ENCODE assay signal across 25 cellular contexts in the genomic region with DNA sequence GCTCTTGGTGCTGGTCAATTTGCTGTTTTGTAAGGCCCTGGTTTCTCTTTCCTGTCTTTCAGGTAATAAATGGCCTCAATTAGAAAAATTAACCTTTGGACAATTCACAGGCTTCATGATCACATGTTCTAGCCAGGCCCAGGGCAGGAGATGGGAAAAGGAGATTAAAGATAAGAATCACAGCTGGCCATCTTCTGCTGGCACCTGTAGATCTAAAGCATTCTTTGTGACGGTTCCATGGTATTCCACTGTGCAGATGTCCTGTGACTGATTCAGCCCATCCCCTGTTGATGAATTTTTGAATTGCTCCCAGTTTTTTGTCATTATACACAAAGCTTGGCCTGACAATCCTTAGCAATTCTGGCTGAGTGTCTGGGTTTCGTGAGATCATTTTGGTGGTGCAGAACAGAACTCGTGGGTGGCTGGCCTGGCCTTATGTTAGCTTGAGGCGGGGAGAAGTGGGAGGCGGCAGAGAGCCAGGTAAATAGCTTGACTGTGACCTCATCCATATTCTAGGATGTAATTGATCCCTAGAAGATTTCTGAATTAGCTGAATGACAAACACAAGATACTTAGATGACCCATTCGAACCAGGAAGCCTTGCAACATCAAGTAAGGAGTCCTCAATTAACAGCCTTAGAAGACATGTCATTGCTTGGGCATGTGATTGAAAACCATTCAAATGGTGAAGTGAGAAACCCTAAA. TPM values are rescaled to one million over a fixed set of nuclear protein-coding genes. Genes with fewer than 3 reads are reported as not detected.
DNase-seq lines count a peak whose midpoint lies in the region; ATAC-seq, FAIRE-seq and TF ChIP-seq lines count a peak whose summit lies in the region.
"Had no signal": no experiment of that assay in that cellular context is flagged by ENCODE, and none has a peak within 500 bp of the region (broad histone marks: within the 10 kb centered on the region; RNA-seq: fewer than 3 reads in every experiment).

No MANE protein-coding gene starts in this region.

- no peaks in the 10 kb centered on the region for H3K36me3 Mint-ChIP-seq in neural progenitor cell
- H3K36me3 Mint-ChIP-seq: CD14-positive monocyte; natural killer cell treated with Interleukin-12 subunit alpha and Interleukin-12 subunit beta and Interleukin-15 and Interleukin-18, amount 100 ng/mL, for 72 hours had no signal

- H3K9ac ChIP-seq in neural progenitor cell, result no peak overlapping the region

- no peaks in the 10 kb centered on the region for H3F3A ChIP-seq in neural progenitor cell (ENCODE audit: low read depth)

- no peak overlapping the region for H3K4me3 Mint-ChIP-seq in neural progenitor cell
- H3K4me3 Mint-ChIP-seq: CD14-positive monocyte; GM23338; natural killer cell treated with Interleukin-12 subunit alpha and Interleukin-12 subunit beta and Interleukin-15 and Interleukin-18, amount 100 ng/mL, for 72 hours had no signal

- H3K36me3 ChIP-seq in bronchial epithelial cell (ENCODE audit: control insufficient read depth, insufficient read depth, low read length) (no peaks in the 10 kb centered on the region), mucosa of descending colon (ENCODE audit: low read depth) (no peaks in the 10 kb centered on the region), neural progenitor cell (no peaks in the 10 kb centered on the region)
- H3K36me3 ChIP-seq: cardiac muscle cell had no signal

- H3K9me3 Mint-ChIP-seq in neural progenitor cell, result no peaks in the 10 kb centered on the region
- H3K9me3 Mint-ChIP-seq: activated T-helper 2 cell treated with anti-CD3 and anti-CD28 coated beads, Interferon-gamma antibody, Interleukin-2, Interleukin-4, amounts not matched to agents 10 μg/mL and 5 μg/mL and 100 μg/mL, durations not matched to agents 14 hours and 24 hours and 36 hours; GM23338; natural killer cell treated with Interleukin-12 subunit alpha and Interleukin-12 subunit beta and Interleukin-15 and Interleukin-18, amount 100 ng/mL, for 72 hours had no signal

- H3K9me3 ChIP-seq in mucosa of descending colon (no peaks in the 10 kb centered on the region), neural progenitor cell (ENCODE audit: low read depth) (no peaks in the 10 kb centered on the region)
- H3K9me3 ChIP-seq: testis had no signal

- intact Hi-C loops in mucosa of descending colon (cut with DNase I, micrococcal nuclease), result no loop called here

- H3K4me1 Mint-ChIP-seq in neural progenitor cell, result no peaks in the 10 kb centered on the region

- peak; percentile 7 for FAIRE-seq in bronchial epithelial cell (lab: Jason Lieb, UNC)

- ATAC-seq in mucosa of descending colon, result peak; percentile 60
- ATAC-seq: GM23338; natural killer cell treated with Interleukin-12 subunit alpha and Interleukin-12 subunit beta and Interleukin-15 and Interleukin-18, amount 100 ng/mL, for 72 hours had no signal

- peaks cover 3% of the 10 kb centered on the region for H3K27me3 Mint-ChIP-seq in neural progenitor cell (ENCODE audit: insufficient read depth, low read depth)

- H3K4me2 ChIP-seq in neural progenitor cell, result no peak overlapping the region
- H3K4me2 ChIP-seq: GM23338, smooth muscle cell had no signal

- no peak overlapping the region for H3K4me3 ChIP-seq in bronchial epithelial cell (ENCODE audit: low read depth, low read length)
- H3K4me3 ChIP-seq in mucosa of descending colon, result no peak overlapping the region
- no peak overlapping the region for H3K4me3 ChIP-seq in neural progenitor cell
- H3K4me3 ChIP-seq: cardiac muscle cell, dorsolateral prefrontal cortex, GM23338, smooth muscle cell, testis had no signal

- no peaks in the 10 kb centered on the region for H3K27me3 ChIP-seq in bronchial epithelial cell (ENCODE audit: control insufficient read depth, insufficient read depth, low read length)
- no peaks in the 10 kb centered on the region for H3K27me3 ChIP-seq in neural progenitor cell
- H3K27me3 ChIP-seq: cardiac muscle cell, testis had no signal

- H3K27ac ChIP-seq in 22Rv1, result peak overlapping the region; percentile 87
- no peak overlapping the region for H3K27ac ChIP-seq in neural progenitor cell
- H3K27ac ChIP-seq: cardiac muscle cell, dorsolateral prefrontal cortex, testis had no signal

- no peak overlapping the region for H3K27ac Mint-ChIP-seq in neural progenitor cell
- H3K27ac Mint-ChIP-seq: activated T-helper 2 cell treated with anti-CD3 and anti-CD28 coated beads, Interferon-gamma antibody, Interleukin-2, Interleukin-4, amounts not matched to agents 10 μg/mL and 5 μg/mL and 100 μg/mL, durations not matched to agents 14 hours and 24 hours and 36 hours; CD14-positive monocyte; GM23338; natural killer cell treated with Interleukin-12 subunit alpha and Interleukin-12 subunit beta and Interleukin-15 and Interleukin-18, amount 100 ng/mL, for 72 hours had no signal

- no peaks in the 10 kb centered on the region for H4K20me1 ChIP-seq in neural progenitor cell (ENCODE audit: low read depth)

- DNase-seq in NCI-H2029 treated with DMSO at 0.1 percent for 48 hours (lab: John Stamatoyannopoulos, UW) (peak; percentile 80), bronchial epithelial cell (ENCODE audit: low read depth) (peak; percentile 86), mucosa of descending colon (no peak), DMS114 treated with DMSO at 0.1 percent for 48 hours (lab: John Stamatoyannopoulos, UW; ENCODE audit: unreplicated experiment) (no peak), MV-4-11 (lab: John Stamatoyannopoulos, UW) (no peak), ecto neural progenitor cell (ENCODE audit: low spot score) (no peak), neural progenitor cell (ENCODE audit: low spot score) (no peak)
- DNase-seq: activated CD4-positive, CD25-positive, alpha-beta regulatory T cell treated with anti-CD3 and anti-CD28 coated beads, Interleukin-2, amount 50 U/mL, for 72 hours; DMS79 treated with DMSO at 0.1 percent for 48 hours; MM.1S; NCI-H1930; NCI-H524 treated with DMSO at 0.1 percent for 48 hours; stimulated activated CD8-positive, alpha-beta memory T cell treated with anti-CD3 and anti-CD28 coated beads, Interleukin-4, amount 100 ng/mL, for 48 hours; testis had no signal

- H2AFZ ChIP-seq in neural progenitor cell (replicated peaks), result no peak overlapping the region
- H2AFZ ChIP-seq: GM23338 had no signal

- H3K79me2 ChIP-seq in neural progenitor cell (ENCODE audit: low read depth), result no peaks in the 10 kb centered on the region

- H3K4me1 ChIP-seq in mucosa of descending colon (ENCODE audit: low read depth), result peaks cover 46% of the 10 kb centered on the region
- no peaks in the 10 kb centered on the region for H3K4me1 ChIP-seq in neural progenitor cell
- H3K4me1 ChIP-seq: testis had no signal

- no peak for TF ChIP-seq CTCF in 22Rv1 (IDR thresholded peaks at IDR 0.05)
- TF ChIP-seq CTCF in bronchial epithelial cell (IDR thresholded peaks at IDR 0.05; ENCODE audit: insufficient read depth, low read length, severe bottlenecking), result no peak
- no peak for TF ChIP-seq CTCF in mucosa of descending colon (IDR thresholded peaks at IDR 0.05)
- TF ChIP-seq CTCF in neural progenitor cell (IDR thresholded peaks at IDR 0.05), result no peak

RNA-seq across cellular contexts. Expression of gene TMC5, which starts 14.1 kb away (rescaled TPM):
- total RNA-seq in bronchial epithelial cell, result 0.26 and 3.5 TPM in 2 replicates
- total RNA-seq in mucosa of descending colon, result 100 to 1,000 TPM in 2 of 3 donors, 10 to 100 TPM in 1; 73.4 to 147 (median 122) TPM
- 0.32 and 0.40 TPM in 2 replicates for total RNA-seq in neural progenitor cell (ENCODE audit: low replicate concordance)
- total RNA-seq: activated T-helper 2 cell treated with anti-CD3 and anti-CD28 coated beads, Interferon-gamma antibody, Interleukin-2, Interleukin-4, amounts not matched to agents 10 μg/mL and 5 μg/mL and 100 μg/mL, durations not matched to agents 14 hours and 24 hours and 36 hours; lung microvascular endothelial cell; natural killer cell treated with Interleukin-12 subunit alpha and Interleukin-12 subunit beta and Interleukin-15 and Interleukin-18, amount 100 ng/mL, for 72 hours; pulmonary artery endothelial cell; T-helper 2 cell treated with Interferon-gamma antibody and Interleukin-4, amounts not matched to agents 100 ng/mL and 5 ng/mL, for 36 hours had no signal

Comparison
In these comparisons a context has a peak if more than half of its experiments do, and no peak if none do; other contexts are left out.
1. DNase-seq: peak in NCI-H2029 treated with DMSO at 0.1 percent for 48 hours (single experiment) and bronchial epithelial cell (single experiment); none in mucosa of descending colon (0 of 3), DMS114 treated with DMSO at 0.1 percent for 48 hours (single experiment), MV-4-11 (single experiment), ecto neural progenitor cell (single experiment) and neural progenitor cell (single experiment).
2. RNA of gene TMC5, which starts 14.1 kb away (total RNA-seq): 73.4 to 147 TPM in mucosa of descending colon; 0.32 to 0.40 TPM in neural progenitor cell and 0.26 to 3.5 TPM in bronchial epithelial cell; every median in the first group is over 10 times any median in the second.